1 cellular context compared by ENCODE assay signal in the genomic region with DNA sequence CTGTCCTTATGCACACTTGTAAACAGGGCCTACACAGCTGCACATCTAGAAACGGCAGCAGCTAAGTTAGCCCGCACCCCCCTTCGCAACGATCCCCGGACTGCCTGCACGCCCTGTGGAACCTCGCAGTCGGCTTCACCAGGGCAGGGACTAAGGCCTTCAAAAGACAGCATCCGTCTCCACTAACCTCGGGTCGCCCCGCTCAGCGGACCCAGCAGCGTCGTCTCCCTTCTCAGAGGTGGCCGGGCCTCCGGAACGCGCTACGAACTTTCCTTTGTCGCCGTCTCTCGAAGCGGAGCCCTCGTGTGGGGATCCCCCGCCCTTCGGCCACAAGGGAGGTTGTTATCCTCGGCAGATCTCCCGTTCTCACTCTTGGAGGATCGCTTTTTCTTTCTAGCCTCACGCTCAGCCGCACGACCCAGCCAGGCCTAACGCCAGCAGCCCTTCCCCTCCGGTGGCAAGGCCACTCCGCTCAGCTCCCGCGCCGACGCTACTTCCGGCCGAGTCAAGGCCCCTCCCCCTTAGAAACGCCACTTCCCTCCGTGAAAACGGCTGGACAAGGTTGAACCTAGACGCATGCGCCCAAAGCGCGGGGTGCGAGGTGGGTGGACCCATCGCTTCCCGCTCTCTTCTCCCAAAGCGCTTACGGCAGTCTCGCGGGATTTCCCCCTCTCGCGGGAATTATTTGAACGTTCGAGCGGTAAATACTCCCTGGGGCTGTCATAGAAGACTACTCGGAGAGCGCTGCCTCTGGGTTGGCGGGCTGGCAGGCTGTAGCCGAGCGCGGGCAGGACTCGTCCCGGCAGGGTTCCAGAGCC.
TF ChIP-seq lines count a peak whose summit lies in the region.

A gene (minus strand): TSS at position 498 of the 818 bp plus-strand sequence. CDS start 6,616 bp downstream, outside the sequence.
A gene with protein sequence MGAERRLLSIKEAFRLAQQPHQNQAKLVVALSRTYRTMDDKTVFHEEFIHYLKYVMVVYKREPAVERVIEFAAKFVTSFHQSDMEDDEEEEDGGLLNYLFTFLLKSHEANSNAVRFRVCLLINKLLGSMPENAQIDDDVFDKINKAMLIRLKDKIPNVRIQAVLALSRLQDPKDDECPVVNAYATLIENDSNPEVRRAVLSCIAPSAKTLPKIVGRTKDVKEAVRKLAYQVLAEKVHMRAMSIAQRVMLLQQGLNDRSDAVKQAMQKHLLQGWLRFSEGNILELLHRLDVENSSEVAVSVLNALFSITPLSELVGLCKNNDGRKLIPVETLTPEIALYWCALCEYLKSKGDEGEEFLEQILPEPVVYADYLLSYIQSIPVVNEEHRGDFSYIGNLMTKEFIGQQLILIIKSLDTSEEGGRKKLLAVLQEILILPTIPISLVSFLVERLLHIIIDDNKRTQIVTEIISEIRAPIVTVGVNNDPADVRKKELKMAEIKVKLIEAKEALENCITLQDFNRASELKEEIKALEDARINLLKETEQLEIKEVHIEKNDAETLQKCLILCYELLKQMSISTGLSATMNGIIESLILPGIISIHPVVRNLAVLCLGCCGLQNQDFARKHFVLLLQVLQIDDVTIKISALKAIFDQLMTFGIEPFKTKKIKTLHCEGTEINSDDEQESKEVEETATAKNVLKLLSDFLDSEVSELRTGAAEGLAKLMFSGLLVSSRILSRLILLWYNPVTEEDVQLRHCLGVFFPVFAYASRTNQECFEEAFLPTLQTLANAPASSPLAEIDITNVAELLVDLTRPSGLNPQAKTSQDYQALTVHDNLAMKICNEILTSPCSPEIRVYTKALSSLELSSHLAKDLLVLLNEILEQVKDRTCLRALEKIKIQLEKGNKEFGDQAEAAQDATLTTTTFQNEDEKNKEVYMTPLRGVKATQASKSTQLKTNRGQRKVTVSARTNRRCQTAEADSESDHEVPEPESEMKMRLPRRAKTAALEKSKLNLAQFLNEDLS (plus strand): TSS at position 720 of the 818 bp plus-strand sequence. CDS start 99 bp downstream, outside the sequence.

TF ChIP-seq in WTC11, 78 proteins besides CTCF, POLR2A, EP300 and RAD21 (continued from another document):
- TF ChIP-seq, protein P1, sequence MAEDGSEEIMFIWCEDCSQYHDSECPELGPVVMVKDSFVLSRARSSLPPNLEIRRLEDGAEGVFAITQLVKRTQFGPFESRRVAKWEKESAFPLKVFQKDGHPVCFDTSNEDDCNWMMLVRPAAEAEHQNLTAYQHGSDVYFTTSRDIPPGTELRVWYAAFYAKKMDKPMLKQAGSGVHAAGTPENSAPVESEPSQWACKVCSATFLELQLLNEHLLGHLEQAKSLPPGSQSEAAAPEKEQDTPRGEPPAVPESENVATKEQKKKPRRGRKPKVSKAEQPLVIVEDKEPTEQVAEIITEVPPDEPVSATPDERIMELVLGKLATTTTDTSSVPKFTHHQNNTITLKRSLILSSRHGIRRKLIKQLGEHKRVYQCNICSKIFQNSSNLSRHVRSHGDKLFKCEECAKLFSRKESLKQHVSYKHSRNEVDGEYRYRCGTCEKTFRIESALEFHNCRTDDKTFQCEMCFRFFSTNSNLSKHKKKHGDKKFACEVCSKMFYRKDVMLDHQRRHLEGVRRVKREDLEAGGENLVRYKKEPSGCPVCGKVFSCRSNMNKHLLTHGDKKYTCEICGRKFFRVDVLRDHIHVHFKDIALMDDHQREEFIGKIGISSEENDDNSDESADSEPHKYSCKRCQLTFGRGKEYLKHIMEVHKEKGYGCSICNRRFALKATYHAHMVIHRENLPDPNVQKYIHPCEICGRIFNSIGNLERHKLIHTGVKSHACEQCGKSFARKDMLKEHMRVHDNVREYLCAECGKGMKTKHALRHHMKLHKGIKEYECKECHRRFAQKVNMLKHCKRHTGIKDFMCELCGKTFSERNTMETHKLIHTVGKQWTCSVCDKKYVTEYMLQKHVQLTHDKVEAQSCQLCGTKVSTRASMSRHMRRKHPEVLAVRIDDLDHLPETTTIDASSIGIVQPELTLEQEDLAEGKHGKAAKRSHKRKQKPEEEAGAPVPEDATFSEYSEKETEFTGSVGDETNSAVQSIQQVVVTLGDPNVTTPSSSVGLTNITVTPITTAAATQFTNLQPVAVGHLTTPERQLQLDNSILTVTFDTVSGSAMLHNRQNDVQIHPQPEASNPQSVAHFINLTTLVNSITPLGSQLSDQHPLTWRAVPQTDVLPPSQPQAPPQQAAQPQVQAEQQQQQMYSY (CRISPR knock-in tag; IDR thresholded peaks at IDR 0.05): no peak
- TF ChIP-seq GABPB1 (CRISPR knock-in tag; IDR thresholded peaks at IDR 0.05) (peak; percentile 79; the same call in 1 of the 2 replicates), GRHL2 (CRISPR knock-in tag; IDR thresholded peaks at IDR 0.05; ENCODE audit: insufficient replicate concordance, severe bottlenecking) (no peak), TCF7 (CRISPR knock-in tag; IDR thresholded peaks at IDR 0.05; ENCODE audit: low read depth) (no peak), OVOL2 (CRISPR knock-in tag; IDR thresholded peaks at IDR 0.05; ENCODE audit: borderline replicate concordance) (no peak), RORB (CRISPR knock-in tag; IDR thresholded peaks at IDR 0.05) (no peak), ZNF138 (CRISPR knock-in tag; conservative IDR thresholded peaks at IDR 0.05) (no peak), NFE2L1 (CRISPR knock-in tag; IDR thresholded peaks at IDR 0.05) (peak; percentile 78; the same call in 1 of the 2 replicates), ZNF416 (CRISPR knock-in tag; IDR thresholded peaks at IDR 0.05) (0 out of 2 replicates have a peak, but pooled peaks have one; percentile 39), ZNF671 (CRISPR knock-in tag; IDR thresholded peaks at IDR 0.05) (no peak), FOXP1 (CRISPR knock-in tag; IDR thresholded peaks at IDR 0.05; ENCODE audit: borderline replicate concordance) (peak; percentile 65; the same call in 1 of the 2 replicates), GTF2I (CRISPR knock-in tag; conservative IDR thresholded peaks at IDR 0.05) (no peak)
- TF ChIP-seq, protein P2, sequence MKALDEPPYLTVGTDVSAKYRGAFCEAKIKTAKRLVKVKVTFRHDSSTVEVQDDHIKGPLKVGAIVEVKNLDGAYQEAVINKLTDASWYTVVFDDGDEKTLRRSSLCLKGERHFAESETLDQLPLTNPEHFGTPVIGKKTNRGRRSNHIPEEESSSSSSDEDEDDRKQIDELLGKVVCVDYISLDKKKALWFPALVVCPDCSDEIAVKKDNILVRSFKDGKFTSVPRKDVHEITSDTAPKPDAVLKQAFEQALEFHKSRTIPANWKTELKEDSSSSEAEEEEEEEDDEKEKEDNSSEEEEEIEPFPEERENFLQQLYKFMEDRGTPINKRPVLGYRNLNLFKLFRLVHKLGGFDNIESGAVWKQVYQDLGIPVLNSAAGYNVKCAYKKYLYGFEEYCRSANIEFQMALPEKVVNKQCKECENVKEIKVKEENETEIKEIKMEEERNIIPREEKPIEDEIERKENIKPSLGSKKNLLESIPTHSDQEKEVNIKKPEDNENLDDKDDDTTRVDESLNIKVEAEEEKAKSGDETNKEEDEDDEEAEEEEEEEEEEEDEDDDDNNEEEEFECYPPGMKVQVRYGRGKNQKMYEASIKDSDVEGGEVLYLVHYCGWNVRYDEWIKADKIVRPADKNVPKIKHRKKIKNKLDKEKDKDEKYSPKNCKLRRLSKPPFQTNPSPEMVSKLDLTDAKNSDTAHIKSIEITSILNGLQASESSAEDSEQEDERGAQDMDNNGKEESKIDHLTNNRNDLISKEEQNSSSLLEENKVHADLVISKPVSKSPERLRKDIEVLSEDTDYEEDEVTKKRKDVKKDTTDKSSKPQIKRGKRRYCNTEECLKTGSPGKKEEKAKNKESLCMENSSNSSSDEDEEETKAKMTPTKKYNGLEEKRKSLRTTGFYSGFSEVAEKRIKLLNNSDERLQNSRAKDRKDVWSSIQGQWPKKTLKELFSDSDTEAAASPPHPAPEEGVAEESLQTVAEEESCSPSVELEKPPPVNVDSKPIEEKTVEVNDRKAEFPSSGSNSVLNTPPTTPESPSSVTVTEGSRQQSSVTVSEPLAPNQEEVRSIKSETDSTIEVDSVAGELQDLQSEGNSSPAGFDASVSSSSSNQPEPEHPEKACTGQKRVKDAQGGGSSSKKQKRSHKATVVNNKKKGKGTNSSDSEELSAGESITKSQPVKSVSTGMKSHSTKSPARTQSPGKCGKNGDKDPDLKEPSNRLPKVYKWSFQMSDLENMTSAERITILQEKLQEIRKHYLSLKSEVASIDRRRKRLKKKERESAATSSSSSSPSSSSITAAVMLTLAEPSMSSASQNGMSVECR (CRISPR knock-in tag; IDR thresholded peaks at IDR 0.05; ENCODE audit: borderline replicate concordance): peak; percentile 92; the same call in 1 of the 2 replicates
- TF ChIP-seq, protein P3, sequence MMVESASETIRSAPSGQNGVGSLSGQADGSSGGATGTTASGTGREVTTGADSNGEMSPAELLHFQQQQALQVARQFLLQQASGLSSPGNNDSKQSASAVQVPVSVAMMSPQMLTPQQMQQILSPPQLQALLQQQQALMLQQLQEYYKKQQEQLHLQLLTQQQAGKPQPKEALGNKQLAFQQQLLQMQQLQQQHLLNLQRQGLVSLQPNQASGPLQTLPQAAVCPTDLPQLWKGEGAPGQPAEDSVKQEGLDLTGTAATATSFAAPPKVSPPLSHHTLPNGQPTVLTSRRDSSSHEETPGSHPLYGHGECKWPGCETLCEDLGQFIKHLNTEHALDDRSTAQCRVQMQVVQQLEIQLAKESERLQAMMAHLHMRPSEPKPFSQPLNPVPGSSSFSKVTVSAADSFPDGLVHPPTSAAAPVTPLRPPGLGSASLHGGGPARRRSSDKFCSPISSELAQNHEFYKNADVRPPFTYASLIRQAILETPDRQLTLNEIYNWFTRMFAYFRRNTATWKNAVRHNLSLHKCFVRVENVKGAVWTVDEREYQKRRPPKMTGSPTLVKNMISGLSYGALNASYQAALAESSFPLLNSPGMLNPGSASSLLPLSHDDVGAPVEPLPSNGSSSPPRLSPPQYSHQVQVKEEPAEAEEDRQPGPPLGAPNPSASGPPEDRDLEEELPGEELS (CRISPR knock-in tag; IDR thresholded peaks at IDR 0.05): no peak; the same call in 1 of the 2 replicates
- TF ChIP-seq, protein P4, sequence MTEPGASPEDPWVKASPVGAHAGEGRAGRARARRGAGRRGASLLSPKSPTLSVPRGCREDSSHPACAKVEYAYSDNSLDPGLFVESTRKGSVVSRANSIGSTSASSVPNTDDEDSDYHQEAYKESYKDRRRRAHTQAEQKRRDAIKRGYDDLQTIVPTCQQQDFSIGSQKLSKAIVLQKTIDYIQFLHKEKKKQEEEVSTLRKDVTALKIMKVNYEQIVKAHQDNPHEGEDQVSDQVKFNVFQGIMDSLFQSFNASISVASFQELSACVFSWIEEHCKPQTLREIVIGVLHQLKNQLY (CRISPR knock-in tag; IDR thresholded peaks at IDR 0.05): 0 out of 2 replicates have a peak, but pooled peaks have one; percentile 33
- TF ChIP-seq, protein P5, sequence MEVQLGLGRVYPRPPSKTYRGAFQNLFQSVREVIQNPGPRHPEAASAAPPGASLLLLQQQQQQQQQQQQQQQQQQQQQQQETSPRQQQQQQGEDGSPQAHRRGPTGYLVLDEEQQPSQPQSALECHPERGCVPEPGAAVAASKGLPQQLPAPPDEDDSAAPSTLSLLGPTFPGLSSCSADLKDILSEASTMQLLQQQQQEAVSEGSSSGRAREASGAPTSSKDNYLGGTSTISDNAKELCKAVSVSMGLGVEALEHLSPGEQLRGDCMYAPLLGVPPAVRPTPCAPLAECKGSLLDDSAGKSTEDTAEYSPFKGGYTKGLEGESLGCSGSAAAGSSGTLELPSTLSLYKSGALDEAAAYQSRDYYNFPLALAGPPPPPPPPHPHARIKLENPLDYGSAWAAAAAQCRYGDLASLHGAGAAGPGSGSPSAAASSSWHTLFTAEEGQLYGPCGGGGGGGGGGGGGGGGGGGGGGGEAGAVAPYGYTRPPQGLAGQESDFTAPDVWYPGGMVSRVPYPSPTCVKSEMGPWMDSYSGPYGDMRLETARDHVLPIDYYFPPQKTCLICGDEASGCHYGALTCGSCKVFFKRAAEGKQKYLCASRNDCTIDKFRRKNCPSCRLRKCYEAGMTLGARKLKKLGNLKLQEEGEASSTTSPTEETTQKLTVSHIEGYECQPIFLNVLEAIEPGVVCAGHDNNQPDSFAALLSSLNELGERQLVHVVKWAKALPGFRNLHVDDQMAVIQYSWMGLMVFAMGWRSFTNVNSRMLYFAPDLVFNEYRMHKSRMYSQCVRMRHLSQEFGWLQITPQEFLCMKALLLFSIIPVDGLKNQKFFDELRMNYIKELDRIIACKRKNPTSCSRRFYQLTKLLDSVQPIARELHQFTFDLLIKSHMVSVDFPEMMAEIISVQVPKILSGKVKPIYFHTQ (CRISPR knock-in tag; IDR thresholded peaks at IDR 0.05): no peak
